Comparison of ENCODE assay signal across 31 cellular contexts in the genomic region with DNA sequence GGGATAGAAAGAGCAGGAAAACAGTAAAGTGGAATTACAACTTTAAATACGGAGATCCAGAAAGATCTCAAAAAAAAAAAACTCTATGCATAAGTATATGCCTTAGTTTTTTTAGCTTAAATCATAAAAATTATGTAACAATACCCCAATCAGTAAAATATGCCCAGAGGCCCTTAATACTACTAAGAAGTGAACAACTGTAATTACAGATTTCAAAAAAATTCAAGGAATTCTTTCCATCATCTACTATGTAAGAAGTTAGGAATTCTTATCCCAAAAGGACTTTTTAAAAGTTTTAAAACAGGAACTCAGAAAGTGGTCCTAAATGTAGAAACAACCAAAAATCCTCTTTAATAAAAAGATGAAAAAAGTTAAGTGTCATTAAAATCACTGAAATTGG.
A peak's percentile ranks its signal among the peaks of the same experiment; 100 is the strongest.
DNase-seq lines count a peak whose midpoint lies in the region; ATAC-seq, FAIRE-seq and TF ChIP-seq lines count a peak whose summit lies in the region.
"Had no signal": no experiment of that assay in that cellular context is flagged by ENCODE, and none has a peak within 500 bp of the region (broad histone marks: within the 10 kb centered on the region; RNA-seq: fewer than 3 reads in every experiment).

No MANE protein-coding gene starts in this region.

- H3K9ac ChIP-seq in DND-41 (ENCODE audit: low read depth, low read length): no peak overlapping the region
- H3K9ac ChIP-seq: BLaER1, neural progenitor cell had no signal

- H2AFZ ChIP-seq in DND-41 (ENCODE audit: low read depth, low read length): no peak overlapping the region
- H2AFZ ChIP-seq: neural progenitor cell had no signal

- ATAC-seq in DND-41 (ENCODE audit: insufficient read depth, low read depth): no peak
- ATAC-seq: HCT116, sciatic nerve, upper lobe of right lung had no signal

- TF ChIP-seq CTCF in DND-41 (IDR thresholded peaks at IDR 0.05; ENCODE audit: borderline replicate concordance, extremely low read depth, low read length, poor library complexity, severe bottlenecking) (no peak), mesothelial cell of epicardium (IDR thresholded peaks at IDR 0.05; ENCODE audit: unreplicated experiment) (no peak)

- H3K4me2 ChIP-seq in DND-41 (ENCODE audit: insufficient read depth, low read length): no peak overlapping the region
- H3K4me2 ChIP-seq: BLaER1, neural progenitor cell had no signal

- FAIRE-seq in endometrium (lab: Jason Lieb, UNC): peak; percentile 54

- no peak overlapping the region for H3K4me3 ChIP-seq in DND-41 (ENCODE audit: low read depth in 1 of 2, low read length in 2 of 2)
- H3K4me3 ChIP-seq: BLaER1, cardiac muscle cell, lung, neural progenitor cell, suprapubic skin, upper lobe of right lung had no signal

- H3K27ac ChIP-seq in DND-41 (ENCODE audit: low read length): peak overlapping the region; percentile 62
- H3K27ac ChIP-seq: BLaER1, cardiac muscle cell, neural progenitor cell, suprapubic skin, upper lobe of right lung, WERI-Rb-1 had no signal

- H3K4me3 Mint-ChIP-seq in mesothelial cell of epicardium: no peak overlapping the region
- H3K4me3 Mint-ChIP-seq: activated CD4-positive, alpha-beta T cell treated with anti-CD3 and anti-CD28 coated beads, Interleukin-2, amount 10 ng/mL, durations not matched to agents 24 days and 14 days; endodermal cell; neural progenitor cell had no signal

- H3K27me3 ChIP-seq in DND-41 (ENCODE audit: insufficient read depth, low read length, poor library complexity): no peaks in the 10 kb centered on the region
- H3K27me3 ChIP-seq: BLaER1, cardiac muscle cell, neural progenitor cell, suprapubic skin, upper lobe of right lung had no signal

- H3K9me3 Mint-ChIP-seq in mesothelial cell of epicardium: no peaks in the 10 kb centered on the region
- H3K9me3 Mint-ChIP-seq: activated CD4-positive, alpha-beta T cell treated with anti-CD3 and anti-CD28 coated beads, Interleukin-2, amount 10 ng/mL, durations not matched to agents 24 days and 14 days; endodermal cell; neural progenitor cell had no signal

- peaks cover 6% of the 10 kb centered on the region for H3K36me3 Mint-ChIP-seq in mesothelial cell of epicardium

- H3K4me1 ChIP-seq in DND-41 (ENCODE audit: insufficient read depth, low read length): peaks cover 93% of the 10 kb centered on the region

- no peaks in the 10 kb centered on the region for H3K27me3 Mint-ChIP-seq in mesothelial cell of epicardium (ENCODE audit: low read depth)
- H3K27me3 Mint-ChIP-seq: activated CD4-positive, alpha-beta T cell treated with anti-CD3 and anti-CD28 coated beads, Interleukin-2, amount 10 ng/mL, durations not matched to agents 24 days and 14 days had no signal

- H3K9me3 ChIP-seq in DND-41 (ENCODE audit: insufficient read depth, low read length, severe bottlenecking): no peaks in the 10 kb centered on the region
- H3K9me3 ChIP-seq: suprapubic skin, upper lobe of right lung had no signal

- peaks cover 18% of the 10 kb centered on the region for H3K4me1 Mint-ChIP-seq in mesothelial cell of epicardium
- H3K4me1 Mint-ChIP-seq: activated CD4-positive, alpha-beta T cell treated with anti-CD3 and anti-CD28 coated beads, Interleukin-2, amount 10 ng/mL, durations not matched to agents 24 days and 14 days had no signal

- H3K27ac Mint-ChIP-seq in mesothelial cell of epicardium: peak overlapping the region; percentile 69
- H3K27ac Mint-ChIP-seq: activated CD4-positive, alpha-beta T cell treated with anti-CD3 and anti-CD28 coated beads, Interleukin-2, amount 10 ng/mL, durations not matched to agents 24 days and 14 days; endodermal cell; neural progenitor cell had no signal

- no peak for DNase-seq in DND-41
- peak; percentile 53 for DNase-seq in NCI-H226
- no peak for DNase-seq in mesothelial cell of epicardium (ENCODE audit: low spot score in 2 of 2, unreplicated experiment in 2 of 2)
- DNase-seq in activated gamma-delta T cell (lab: John Stamatoyannopoulos, UW): no peak
- no peak for DNase-seq in kidney glomerular epithelial cell (lab: John Stamatoyannopoulos, UW)
- DNase-seq in GF-D8 (lab: John Stamatoyannopoulos, UW): no peak
- DNase-seq in activated CD4-positive, alpha-beta T cell treated with anti-CD3 and anti-CD28 coated beads, Interleukin-2, amount 50 U/mL, for 4 hours: no peak
- DNase-seq: activated CD4-positive, alpha-beta T cell treated with anti-CD3 and anti-CD28 coated beads, Interleukin-2, amount 10 ng/mL, durations not matched to agents 24 days and 14 days; activated naive CD4-positive, alpha-beta T cell treated with anti-CD3 and anti-CD28 coated beads, Interleukin-2, amount 50 U/mL, for 16 hours; cortex of kidney; DMS53; endodermal cell; glutamatergic neuron; KBM-7; MM.1S; NCI-H1436 treated with DMSO at 0.1 percent for 48 hours; NCI-H2107; NCI-H446; NCI-H774; stimulated activated CD4-positive, alpha-beta T cell treated with anti-CD3 and anti-CD28 coated beads, Interleukin-15, amount 100 ng/mL, for 24 hours; stimulated activated naive CD4-positive, alpha-beta T cell; upper lobe of right lung; WERI-Rb-1 had no signal

- H4K20me1 ChIP-seq in DND-41 (ENCODE audit: insufficient read depth, low read length): no peaks in the 10 kb centered on the region
- H4K20me1 ChIP-seq: BLaER1 had no signal

- H3K36me3 ChIP-seq in DND-41 (ENCODE audit: insufficient read depth, low read length): peaks cover 46% of the 10 kb centered on the region
- H3K36me3 ChIP-seq: suprapubic skin, upper lobe of right lung had no signal

- peaks cover 96% of the 10 kb centered on the region for H3K79me2 ChIP-seq in DND-41 (ENCODE audit: insufficient read depth, low read length)
